In genomic region chr16:30526137-30526822, GRCh38 we compare ENCODE assay signal across 8 cellular contexts. TPM values are rescaled to one million over a fixed set of nuclear protein-coding genes. Genes with fewer than 3 reads are reported as not detected.
DNase-seq lines count a peak whose midpoint lies in the region; ATAC-seq, FAIRE-seq and TF ChIP-seq lines count a peak whose summit lies in the region.

TSS of gene ZNF768 (minus strand) at chr16:30526566. CDS start at chr16:30526413, 153 bp downstream.

- H3K27me3 ChIP-seq in ACC112 (ENCODE audit: insufficient read depth, low read length) = no peaks in the 10 kb centered on the region
- no peaks in the 10 kb centered on the region for H3K27me3 ChIP-seq in keratinocyte (ENCODE audit: control insufficient read depth, extremely low read depth, insufficient read depth, low read length)
- H3K27me3 ChIP-seq in small intestine (ENCODE audit: control insufficient read depth in 2 of 2, insufficient read depth in 2 of 2, low read length in 2 of 2) = no peaks in the 10 kb centered on the region

- dilution Hi-C loops in keratinocyte (cut with MboI; ENCODE audit: extremely low pct_ligation_motif_present, low sequenced_read_pairs) = no loop called here

- H3K36me3 ChIP-seq in ACC112 (ENCODE audit: insufficient read depth, low read length) = no peaks in the 10 kb centered on the region
- no peaks in the 10 kb centered on the region; the same call in 1 of the 2 replicates for H3K36me3 ChIP-seq in SK-N-MC (ENCODE audit: insufficient read depth, low read length)
- no peaks in the 10 kb centered on the region for H3K36me3 ChIP-seq in keratinocyte (ENCODE audit: control insufficient read depth in 2 of 2, extremely low read depth in 1 of 2, insufficient read depth in 2 of 2, low read length in 2 of 2)
- peaks cover 0 to under 1% of the 10 kb centered on the region in 2 donors for H3K36me3 ChIP-seq in small intestine (ENCODE audit: control insufficient read depth in 2 of 2, insufficient read depth in 2 of 2, low read length in 2 of 2)

- FAIRE-seq in keratinocyte (lab: Jason Lieb, UNC) (no peak), small intestine (lab: Jason Lieb, UNC) (no peak)

- 1 to 2% (median 1%) methylated on average over 38 to 73 of the region's 73 CpGs for WGBS in small intestine, 3 donors

- no peaks in the 10 kb centered on the region for H3K9me3 ChIP-seq in SK-N-MC (ENCODE audit: low read depth, low read length)
- no peaks in the 10 kb centered on the region for H3K9me3 ChIP-seq in keratinocyte (ENCODE audit: control insufficient read depth, low read depth, low read length)
- H3K9me3 ChIP-seq in small intestine (ENCODE audit: control insufficient read depth, low read depth) = no peaks in the 10 kb centered on the region

- DNase-seq in SK-N-MC (ENCODE audit: low read depth, low spot score) = no peak
- DNase-seq in caudate nucleus (lab: John Stamatoyannopoulos, UW) = peak in 21 of 61 donors; percentile 14 to 85 (median 63)
- DNase-seq in keratinocyte (ENCODE audit: low read depth, low spot score) = no peak
- peak; percentile 27 for DNase-seq in small intestine
- DNase-seq in KG1 (lab: John Stamatoyannopoulos, UW) = no peak

- H3K27ac ChIP-seq in ACC112 (ENCODE audit: low read depth, low read length) (peak within 1 kb of the TSS; percentile 90), SK-N-MC (peak within 1 kb of the TSS; percentile 88), caudate nucleus (ENCODE audit: low read depth, low read length) (peak within 1 kb of the TSS; percentile 98), keratinocyte (ENCODE audit: control insufficient read depth, insufficient read depth, low read length) (peak within 1 kb of the TSS; percentile 91), small intestine (ENCODE audit: low read depth in 1 of 2, low read length in 1 of 2) (peak within 1 kb of the TSS; percentile 95 to 98)

- H3K4me2 ChIP-seq in keratinocyte (ENCODE audit: control insufficient read depth, extremely low read depth, insufficient read depth, low read depth, low read length) = peak within 1 kb of the TSS; percentile 96

- H4K20me1 ChIP-seq in keratinocyte (ENCODE audit: control insufficient read depth, extremely low read depth, insufficient read depth, low read length) = no peaks in the 10 kb centered on the region

- ATAC-seq in GM18499 (IDR thresholded peaks at IDR 0.05; ENCODE audit: insufficient read depth, unreplicated experiment) (peak; percentile 8), HG03064 (IDR thresholded peaks at IDR 0.05; ENCODE audit: low read depth, unreplicated experiment) (peak; percentile 26)

- H2AFZ ChIP-seq in ACC112 (ENCODE audit: low read length, unreplicated experiment) (peak within 1 kb of the TSS; percentile 91), keratinocyte (ENCODE audit: control insufficient read depth, low read length) (peak within 1 kb of the TSS; percentile 77)

- peaks cover 6% of the 10 kb centered on the region for H3K4me1 ChIP-seq in ACC112 (ENCODE audit: control insufficient read depth, insufficient read depth, low read length, unreplicated experiment)
- H3K4me1 ChIP-seq in keratinocyte (ENCODE audit: control insufficient read depth, extremely low read depth, insufficient read depth, low read length) = peaks cover 20% of the 10 kb centered on the region
- peaks cover 4 to 5% of the 10 kb centered on the region in 2 donors for H3K4me1 ChIP-seq in small intestine (ENCODE audit: control insufficient read depth in 2 of 2, insufficient read depth in 1 of 2, low read depth in 1 of 2, low read length in 1 of 2)

- TF ChIP-seq CTCF in keratinocyte (optimal IDR thresholded peaks at IDR 0.05 in 1 of 3, IDR thresholded peaks at IDR 0.05 in 1 of 3, conservative IDR thresholded peaks at IDR 0.05 in 1 of 3; ENCODE audit: extremely low read depth in 1 of 3, insufficient read depth in 2 of 3, low read length in 3 of 3) = no peak

- H3K79me2 ChIP-seq in ACC112 (ENCODE audit: control insufficient read depth, insufficient read depth, low read length, unreplicated experiment) = no peaks in the 10 kb centered on the region
- no peaks in the 10 kb centered on the region for H3K79me2 ChIP-seq in keratinocyte (ENCODE audit: control insufficient read depth, insufficient read depth, low read length)

- H3K4me3 ChIP-seq in ACC112 (ENCODE audit: low read depth, low read length) = peak within 1 kb of the TSS; percentile 97
- peak within 1 kb of the TSS; percentile 95 for H3K4me3 ChIP-seq in SK-N-MC
- H3K4me3 ChIP-seq in keratinocyte (ENCODE audit: control insufficient read depth in 2 of 3, extremely low read depth in 1 of 3, insufficient read depth in 2 of 3, low read depth in 1 of 3, low read length in 3 of 3) = peak within 1 kb of the TSS; percentile 63 to 84 (median 76)
- H3K4me3 ChIP-seq in small intestine (ENCODE audit: low read depth in 1 of 2, low read length in 2 of 2) = peak within 1 kb of the TSS; percentile 76 to 87

- peak within 1 kb of the TSS; percentile 91 for H3K9ac ChIP-seq in SK-N-MC (ENCODE audit: insufficient read length)
- H3K9ac ChIP-seq in keratinocyte (ENCODE audit: control insufficient read depth, extremely low read depth, insufficient read depth, low read length) = peak within 1 kb of the TSS; percentile 93

- H3K9me1 ChIP-seq in keratinocyte (ENCODE audit: control insufficient read depth, extremely low read depth, insufficient read depth, low read length) = no peaks in the 10 kb centered on the region

RNA-seq across cellular contexts. Expression of gene ZNF768, which starts in this region (rescaled TPM):
- polyA plus RNA-seq in keratinocyte = 10.9 to 16.6 TPM (median 13.7 TPM) in 3 replicates
- 4.4 TPM for polyA plus RNA-seq in keratinocyte (2011; ENCODE audit: low read depth)
- 12.5 and 22.1 TPM in 2 replicates for polyA plus RNA-seq in keratinocyte (2011; cell fraction: cytosol; rRNA removed)
- 21.7 and 32.7 TPM in 2 replicates for polyA plus RNA-seq in keratinocyte (2011; cell fraction: nucleus; rRNA removed)
- 17.2 and 19.4 TPM in 2 replicates for polyA plus RNA-seq in keratinocyte (2012; ENCODE audit: low replicate concordance)
- polyA minus RNA-seq in keratinocyte = 6.5 to 10.8 TPM (median 9.9 TPM) in 3 replicates
- polyA minus RNA-seq in keratinocyte (2011; cell fraction: cytosol; rRNA and poly(A)+ RNA removed) = 26.9 TPM
- 10.2 and 10.3 TPM in 2 replicates for polyA minus RNA-seq in keratinocyte (2011; cell fraction: nucleus; rRNA and poly(A)+ RNA removed)
- 10 to 100 TPM; 42.7 to 71.6 (median 48.9) TPM for polyA plus RNA-seq in small intestine
